ENCODE assay signal across 22 cellular contexts in the genomic region with DNA sequence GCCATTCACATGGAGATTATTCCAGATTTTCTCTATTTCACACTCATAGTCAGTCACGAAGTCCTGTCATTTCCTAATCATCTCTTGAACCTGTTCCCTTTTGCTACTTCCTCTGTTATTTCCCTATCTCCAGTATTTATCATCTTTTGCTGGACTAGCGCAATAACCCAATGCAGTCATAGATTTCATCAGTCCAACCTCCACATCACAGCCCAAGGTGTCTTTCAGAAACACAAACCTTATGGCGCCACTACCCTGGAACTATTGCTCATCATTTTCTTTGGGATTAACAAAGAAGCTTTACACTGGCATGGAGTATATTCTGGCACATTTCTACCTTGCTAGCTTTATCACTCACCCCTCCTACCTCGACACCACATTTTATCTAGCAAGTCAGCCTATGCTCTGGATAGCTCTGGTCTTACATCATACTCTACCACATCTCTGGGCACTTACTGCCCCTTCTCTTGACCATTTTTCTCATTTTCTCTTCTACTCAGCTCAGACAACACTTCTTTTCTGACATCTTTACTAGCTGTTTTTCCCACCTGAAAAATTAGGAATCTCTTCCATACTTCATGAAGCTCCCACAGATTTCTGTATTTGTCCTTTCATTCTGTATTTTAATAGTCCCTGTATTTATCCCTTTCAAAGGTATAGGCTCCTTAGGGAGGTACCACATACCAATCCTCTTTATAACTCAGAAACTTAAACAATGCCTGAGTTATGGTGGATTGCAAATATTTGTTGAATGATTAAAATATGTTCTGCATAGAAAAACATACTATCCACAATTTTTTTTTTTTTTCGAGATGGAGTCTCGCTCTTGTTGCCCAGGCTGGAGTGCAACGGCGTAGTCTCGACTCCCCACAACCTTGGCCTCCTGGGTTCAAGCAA.
"Had no signal": no experiment of that assay in that cellular context is flagged by ENCODE, and none has a peak within 500 bp of the region (broad histone marks: within the 10 kb centered on the region; RNA-seq: fewer than 3 reads in every experiment).

No MANE protein-coding gene starts in this region.

- H3K27ac ChIP-seq: adrenal gland, cardiac muscle cell, neutrophil, parathyroid adenoma, right lobe of liver, stomach had no signal

- H3K4me1 ChIP-seq: adrenal gland, parathyroid adenoma, right lobe of liver, stomach had no signal

- H3K36me3 ChIP-seq: adrenal gland, cardiac muscle cell, neutrophil, right lobe of liver, stomach had no signal

- H3K9me3 Mint-ChIP-seq: stimulated activated effector memory CD8-positive, alpha-beta T cell treated with anti-CD3 and anti-CD28 coated beads, Interleukin-12 subunit alpha, Interleukin-12 subunit beta, amount 100 ng/mL, for 72 hours had no signal

- H3K27me3 ChIP-seq: adrenal gland, cardiac muscle cell, hepatocyte, neutrophil, right lobe of liver, stomach had no signal

- H3K4me3 Mint-ChIP-seq: natural killer cell; stimulated activated effector memory CD8-positive, alpha-beta T cell treated with anti-CD3 and anti-CD28 coated beads, Interleukin-12 subunit alpha, Interleukin-12 subunit beta, amount 100 ng/mL, for 72 hours; type B pancreatic cell had no signal

- H3K27me3 Mint-ChIP-seq: type B pancreatic cell had no signal

- H2AFZ ChIP-seq: hepatocyte, parathyroid adenoma had no signal

- H3K4me3 ChIP-seq: adrenal gland, cardiac muscle cell, hepatocyte, right lobe of liver, stomach had no signal

- H3K27ac Mint-ChIP-seq: activated naive CD4-positive, alpha-beta T cell treated with anti-CD3 and anti-CD28 coated beads, Interleukin-2, amount 50 U/mL, for 72 hours; natural killer cell; stimulated activated effector memory CD8-positive, alpha-beta T cell treated with anti-CD3 and anti-CD28 coated beads, Interleukin-12 subunit alpha, Interleukin-12 subunit beta, amount 100 ng/mL, for 72 hours; type B pancreatic cell had no signal

- H3K9ac ChIP-seq: parathyroid adenoma had no signal

- ATAC-seq: activated naive CD4-positive, alpha-beta T cell treated with anti-CD3 and anti-CD28 coated beads, Interleukin-2, amount 50 U/mL, for 72 hours; right lobe of liver; stimulated activated effector memory CD8-positive, alpha-beta T cell treated with anti-CD3 and anti-CD28 coated beads, Interleukin-12 subunit alpha, Interleukin-12 subunit beta, amount 100 ng/mL, for 72 hours had no signal

- DNase-seq: activated CD4-positive, alpha-beta T cell treated with anti-CD3 and anti-CD28 coated beads, Interleukin-2, amount 50 U/mL, for 1 hour; activated CD8-positive, alpha-beta memory T cell treated with anti-CD3 and anti-CD28 coated beads, Interleukin-2, amount 50 U/mL, for 4 hours; activated effector memory CD4-positive, alpha-beta T cell treated with anti-CD3 and anti-CD28 coated beads, Interleukin-2, amount 50 U/mL, for 16 hours; activated T-cell treated with anti-CD3 and anti-CD28 coated beads, Interleukin-2, amount 50 U/mL, for 48 hours; adrenal gland; dermis blood vessel endothelial cell; effector memory CD4-positive, alpha-beta T cell; foreskin fibroblast; mesenchymal stem cell; natural killer cell; right lobe of liver; small intestine; stimulated activated CD4-positive, alpha-beta T cell treated with anti-CD3 and anti-CD28 coated beads, Interleukin-4, amount 100 ng/mL, for 24 hours; stomach; T-helper 9 cell had no signal

- H3K36me3 Mint-ChIP-seq: activated naive CD4-positive, alpha-beta T cell treated with anti-CD3 and anti-CD28 coated beads, Interleukin-2, amount 50 U/mL, for 72 hours; natural killer cell; stimulated activated effector memory CD8-positive, alpha-beta T cell treated with anti-CD3 and anti-CD28 coated beads, Interleukin-12 subunit alpha, Interleukin-12 subunit beta, amount 100 ng/mL, for 72 hours had no signal

- H3K4me1 Mint-ChIP-seq: natural killer cell had no signal

- H3K9me3 ChIP-seq: neutrophil, right lobe of liver had no signal

- H3K4me2 ChIP-seq: hepatocyte had no signal
